ENCODE assay signal across 11 cellular contexts in genomic region chr1:30753660-30754123, GRCh38. TPM values are rescaled to one million over a fixed set of nuclear protein-coding genes. Genes with fewer than 3 reads are reported as not detected.
DNase-seq lines count a peak whose midpoint lies in the region; ATAC-seq and TF ChIP-seq lines count a peak whose summit lies in the region.
"Had no signal": no experiment of that assay in that cellular context is flagged by ENCODE, and none has a peak within 500 bp of the region (broad histone marks: within the 10 kb centered on the region; RNA-seq: fewer than 3 reads in every experiment).

No MANE protein-coding gene starts in this region.

- H3K9me3 Mint-ChIP-seq in activated T-helper 17 cell treated with anti-CD3 and anti-CD28 coated beads, Interleukin-2, amount 50 U/mL, for 72 hours, result no peaks in the 10 kb centered on the region
- H3K9me3 Mint-ChIP-seq: GM23338, neural crest cell had no signal

- no peak for TF ChIP-seq CTCF in GM06990 (IDR thresholded peaks at IDR 0.05; ENCODE audit: insufficient read depth, low read length, poor library complexity, severe bottlenecking)
- no peak for TF ChIP-seq CTCF in MM.1S (IDR thresholded peaks at IDR 0.05; ENCODE audit: low read length)
- no peak for TF ChIP-seq CTCF in neutrophil (IDR thresholded peaks at IDR 0.05)

- ATAC-seq in activated T-helper 17 cell treated with anti-CD3 and anti-CD28 coated beads, Interleukin-2, amount 50 U/mL, for 72 hours (replicated peaks), result no peak
- ATAC-seq: GM23338 had no signal

- H3K79me2 ChIP-seq in MM.1S (ENCODE audit: low read length), result peaks cover 99% of the 10 kb centered on the region

- no peaks in the 10 kb centered on the region for H3K27me3 Mint-ChIP-seq in activated T-helper 17 cell treated with anti-CD3 and anti-CD28 coated beads, Interleukin-2, amount 50 U/mL, for 72 hours

- peak overlapping the region; percentile 50 for H3K27ac Mint-ChIP-seq in activated T-helper 17 cell treated with anti-CD3 and anti-CD28 coated beads, Interleukin-2, amount 50 U/mL, for 72 hours
- H3K27ac Mint-ChIP-seq: GM23338 had no signal

- no peaks in the 10 kb centered on the region for H4K20me1 ChIP-seq in MM.1S (ENCODE audit: insufficient read depth, low read length)

- H3K36me3 Mint-ChIP-seq in activated T-helper 17 cell treated with anti-CD3 and anti-CD28 coated beads, Interleukin-2, amount 50 U/mL, for 72 hours (ENCODE audit: low read depth), result peaks cover 86% of the 10 kb centered on the region

- H3K9ac ChIP-seq in MM.1S (ENCODE audit: low read length), result peak overlapping the region; percentile 90

- no peaks in the 10 kb centered on the region for H3K27me3 ChIP-seq in GM06990 (replicated peaks; ENCODE audit: control insufficient read depth, insufficient read depth, low read length)
- H3K27me3 ChIP-seq in MM.1S (replicated peaks; ENCODE audit: insufficient read depth, low read length), result no peaks in the 10 kb centered on the region
- H3K27me3 ChIP-seq in neutrophil, result no peaks in the 10 kb centered on the region
- H3K27me3 ChIP-seq: SJSA1 had no signal

- peaks cover 29% of the 10 kb centered on the region for H3K36me3 ChIP-seq in GM06990 (ENCODE audit: control insufficient read depth, insufficient read depth, low read length)
- H3K36me3 ChIP-seq in MM.1S (replicated peaks; ENCODE audit: insufficient read depth, low read length), result no peaks in the 10 kb centered on the region; the same call in 1 of the 2 replicates
- peaks cover 63% of the 10 kb centered on the region for H3K36me3 ChIP-seq in neutrophil
- H3K36me3 ChIP-seq: SJSA1 had no signal

- H3K4me3 Mint-ChIP-seq in activated T-helper 17 cell treated with anti-CD3 and anti-CD28 coated beads, Interleukin-2, amount 50 U/mL, for 72 hours, result peak overlapping the region; percentile 85
- H3K4me3 Mint-ChIP-seq: GM23338, neural crest cell had no signal

- H3F3A ChIP-seq in MM.1S (ENCODE audit: insufficient read depth, low read length), result peaks cover 94% of the 10 kb centered on the region

- H3K9me3 ChIP-seq in MM.1S (replicated peaks; ENCODE audit: insufficient read depth, low read length) (no peaks in the 10 kb centered on the region), neutrophil (no peaks in the 10 kb centered on the region)
- H3K9me3 ChIP-seq: SJSA1 had no signal

- no peak overlapping the region for H2AFZ ChIP-seq in MM.1S (ENCODE audit: low read length)
- H2AFZ ChIP-seq: GM23338 had no signal

- H3K27ac ChIP-seq in MM.1S (ENCODE audit: low read length) (peak overlapping the region; percentile 98), neutrophil (peak overlapping the region; percentile 100)
- H3K27ac ChIP-seq: SJSA1 had no signal

- H3K4me1 Mint-ChIP-seq in activated T-helper 17 cell treated with anti-CD3 and anti-CD28 coated beads, Interleukin-2, amount 50 U/mL, for 72 hours, result peaks cover 45% of the 10 kb centered on the region

- H3K4me3 ChIP-seq in GM06990 (replicated peaks; ENCODE audit: low read depth, low read length), result peak overlapping the region; percentile 99
- peak overlapping the region; percentile 77 for H3K4me3 ChIP-seq in MM.1S (ENCODE audit: low read length)
- peak overlapping the region; percentile 95 to 98 for H3K4me3 ChIP-seq in neutrophil (ENCODE audit: low read depth in 1 of 2, low read length in 1 of 2)
- H3K4me3 ChIP-seq: GM23338, SJSA1 had no signal

- no peaks in the 10 kb centered on the region for H3K9me2 ChIP-seq in MM.1S (replicated peaks; ENCODE audit: insufficient read depth, low read length)

- H3K4me1 ChIP-seq in MM.1S (ENCODE audit: low read length) (peaks cover 63% of the 10 kb centered on the region), neutrophil (ENCODE audit: control insufficient read depth in 1 of 2, insufficient read depth in 1 of 2, low read depth in 1 of 2, low read length in 1 of 2) (peaks cover 91 to 97% of the 10 kb centered on the region in 2 experiments)

- peak overlapping the region; percentile 94 for H3K4me2 ChIP-seq in MM.1S (ENCODE audit: low read depth, low read length)
- H3K4me2 ChIP-seq: GM23338 had no signal

- no peak for DNase-seq in GM06990 (ENCODE audit: extremely low read depth, insufficient read length)
- no peak for DNase-seq in MM.1S
- DNase-seq in stimulated activated CD4-positive, alpha-beta T cell treated with anti-CD3 and anti-CD28 coated beads, Interleukin-2, amount 100 ng/mL, for 48 hours, result no peak
- DNase-seq in inferior parietal cortex (ENCODE audit: extremely low spot score), result no peak
- DNase-seq in SW 1271 (lab: John Stamatoyannopoulos, UW), result no peak
- DNase-seq: DMS153 had no signal

RNA-seq across cellular contexts. Expression of gene LAPTM5, which starts 3.9 kb away (rescaled TPM):
- total RNA-seq in activated T-helper 17 cell treated with anti-CD3 and anti-CD28 coated beads, Interleukin-2, amount 50 U/mL, for 72 hours, result 100 to 1,000 TPM; 316 to 333 TPM
- total RNA-seq: GM23338, SJSA1 had no signal

RNA-seq across cellular contexts. Expression of gene MATN1, which starts 30.3 kb away (rescaled TPM):
- under 1 TPM; 0.26 to 0.52 TPM for total RNA-seq in activated T-helper 17 cell treated with anti-CD3 and anti-CD28 coated beads, Interleukin-2, amount 50 U/mL, for 72 hours
